In the genomic region with DNA sequence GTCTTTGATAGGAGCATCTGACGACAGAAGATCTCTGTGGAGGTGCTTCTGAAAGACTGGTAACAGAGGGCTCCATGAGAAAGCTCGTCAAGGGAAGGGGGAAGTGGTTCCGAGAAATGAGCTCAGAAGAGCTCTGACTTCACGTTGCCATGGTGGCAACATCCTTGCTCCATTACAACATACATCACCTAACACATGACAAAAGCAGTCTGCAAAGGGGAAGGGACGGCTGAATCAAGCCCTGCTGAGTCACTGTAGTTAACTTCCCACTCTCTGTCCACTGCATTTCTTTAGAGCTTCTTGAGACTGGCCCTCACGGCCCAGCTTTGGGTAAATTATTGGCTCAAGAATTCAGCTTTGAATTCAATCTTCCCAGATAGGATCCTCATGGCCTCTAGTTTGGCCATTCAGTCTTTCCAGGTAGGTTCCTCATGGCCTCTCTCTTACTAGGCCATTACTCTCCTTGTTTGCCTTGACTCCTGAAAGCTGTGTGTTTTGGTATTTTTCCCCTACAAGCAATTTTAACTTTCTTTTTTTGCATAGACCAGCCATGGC, we compare ENCODE assay signal across 7 cellular contexts.
DNase-seq lines count a peak whose midpoint lies in the region; ATAC-seq and TF ChIP-seq lines count a peak whose summit lies in the region.

No MANE protein-coding gene starts in this region.

- peaks cover 5% of the 10 kb centered on the region for H3K27me3 Mint-ChIP-seq in T-helper 17 cell

- H3K27ac ChIP-seq in foreskin keratinocyte, result no peak overlapping the region

- no peak overlapping the region for H3K27ac Mint-ChIP-seq in T-helper 17 cell
- H3K27ac Mint-ChIP-seq in stimulated activated effector memory CD8-positive, alpha-beta T cell treated with anti-CD3 and anti-CD28 coated beads, Interleukin-12 subunit alpha, Interleukin-12 subunit beta, amount 100 ng/mL, for 72 hours, result peak overlapping the region; percentile 27

- H3K27me3 ChIP-seq in foreskin keratinocyte, result no peaks in the 10 kb centered on the region

- ATAC-seq in T-helper 17 cell (peak; percentile 78), foreskin keratinocyte (peak; percentile 34)
- ATAC-seq in stimulated activated effector memory CD8-positive, alpha-beta T cell treated with anti-CD3 and anti-CD28 coated beads, Interleukin-12 subunit alpha, Interleukin-12 subunit beta, amount 100 ng/mL, for 72 hours, result peak; percentile 92

- H3K4me1 ChIP-seq in foreskin keratinocyte, result peaks cover 18% of the 10 kb centered on the region

- no peak overlapping the region for H3K4me3 Mint-ChIP-seq in T-helper 17 cell
- H3K4me3 Mint-ChIP-seq in stimulated activated effector memory CD8-positive, alpha-beta T cell treated with anti-CD3 and anti-CD28 coated beads, Interleukin-12 subunit alpha, Interleukin-12 subunit beta, amount 100 ng/mL, for 72 hours, result no peak overlapping the region

- H3K9me3 ChIP-seq in T-helper 17 cell (ENCODE audit: control insufficient read depth, low read length, poor library complexity, severe bottlenecking), result no peaks in the 10 kb centered on the region

- peak; percentile 71 for DNase-seq in H4 (ENCODE audit: low spot score)
- DNase-seq in T-helper 17 cell, result no peak
- DNase-seq in foreskin keratinocyte, result peak in 1 of 2 donors; percentile 60
- no peak for DNase-seq in stimulated activated effector memory CD8-positive, alpha-beta T cell treated with anti-CD3 and anti-CD28 coated beads, Interleukin-12 subunit alpha, Interleukin-12 subunit beta, amount 100 ng/mL, for 72 hours (ENCODE audit: low spot score in 2 of 2)
- DNase-seq in NCI-H82 (lab: John Stamatoyannopoulos, UW), result no peak
- DNase-seq in NCI-H1105 treated with DMSO at 0.1 percent for 48 hours (lab: John Stamatoyannopoulos, UW), result no peak
- DNase-seq in HuH-7 (ENCODE audit: low spot score), result no peak

- TF ChIP-seq CTCF in foreskin keratinocyte (conservative IDR thresholded peaks at IDR 0.05), result no peak

- peaks cover 9% of the 10 kb centered on the region for H3K4me1 Mint-ChIP-seq in T-helper 17 cell
- H3K4me1 Mint-ChIP-seq in stimulated activated effector memory CD8-positive, alpha-beta T cell treated with anti-CD3 and anti-CD28 coated beads, Interleukin-12 subunit alpha, Interleukin-12 subunit beta, amount 100 ng/mL, for 72 hours, result peaks cover 10% of the 10 kb centered on the region

- no peaks in the 10 kb centered on the region for H3K36me3 Mint-ChIP-seq in T-helper 17 cell (ENCODE audit: low read depth)
- H3K36me3 Mint-ChIP-seq in stimulated activated effector memory CD8-positive, alpha-beta T cell treated with anti-CD3 and anti-CD28 coated beads, Interleukin-12 subunit alpha, Interleukin-12 subunit beta, amount 100 ng/mL, for 72 hours, result no peaks in the 10 kb centered on the region

- no peaks in the 10 kb centered on the region for H3K9me3 Mint-ChIP-seq in stimulated activated effector memory CD8-positive, alpha-beta T cell treated with anti-CD3 and anti-CD28 coated beads, Interleukin-12 subunit alpha, Interleukin-12 subunit beta, amount 100 ng/mL, for 72 hours

Comparison
In these comparisons a context has a peak if more than half of its experiments do, and no peak if none do; other contexts are left out.
1. ATAC-seq: peak in every context shown above with its lines; median percentile 92 in stimulated activated effector memory CD8-positive, alpha-beta T cell treated with anti-CD3 and anti-CD28 coated beads, Interleukin-12 subunit alpha, Interleukin-12 subunit beta, amount 100 ng/mL, for 72 hours; 78 in T-helper 17 cell; 34 in foreskin keratinocyte.